28 cellular contexts compared by ENCODE assay signal in genomic region chr1:228383773-228384172, GRCh38. TPM values are rescaled to one million over a fixed set of nuclear protein-coding genes. Genes with fewer than 3 reads are reported as not detected.
"Had no signal": no experiment of that assay in that cellular context is flagged by ENCODE, and none has a peak within 500 bp of the region (broad histone marks: within the 10 kb centered on the region; RNA-seq: fewer than 3 reads in every experiment).

No MANE protein-coding gene starts in this region.

- H3K27ac ChIP-seq: stomach, suprapubic skin, testis, thoracic aorta, thyroid gland, tibial artery, tibial nerve, transverse colon, upper lobe of left lung, upper lobe of right lung, uterus, vagina had no signal

- H3K27me3 ChIP-seq: suprapubic skin, testis, thyroid gland, tibial nerve, upper lobe of left lung, upper lobe of right lung, uterus, vagina had no signal

- H3K36me3 ChIP-seq: stomach, suprapubic skin, thoracic aorta, thyroid gland, tibial artery, tibial nerve, transverse colon, upper lobe of left lung, upper lobe of right lung, uterus, vagina had no signal

- DNase-seq: stimulated activated CD4-positive, alpha-beta T cell treated with anti-CD3 and anti-CD28 coated beads, Interleukin-2, amount 100 ng/mL, for 48 hours; stimulated activated CD4-positive, alpha-beta T cell treated with anti-CD3 and anti-CD28 coated beads, Interleukin-4, amount 100 ng/mL, for 1 hour; stimulated activated CD4-positive, alpha-beta T cell treated with anti-CD3 and anti-CD28 coated beads, Interleukin-4, amount 100 ng/mL, for 24 hours; stimulated activated CD4-positive, alpha-beta T cell treated with anti-CD3 and anti-CD28 coated beads, Interleukin-4, amount 100 ng/mL, for 4 hours; stimulated activated CD8-positive, alpha-beta memory T cell treated with anti-CD3 and anti-CD28 coated beads, Interleukin-4, amount 100 ng/mL, for 48 hours; stimulated activated naive B cell treated with anti-CD40 and anti-IgM and Interleukin-4, amounts not matched to agents 10 μg/mL and 1 μg/mL and 100 μg/mL, for 72 hours; stimulated activated naive CD4-positive, alpha-beta T cell; stimulated activated naive CD4-positive, alpha-beta T cell treated with Interleukin-2 at 50 U/mL for 16 hours; stimulated activated naive CD8-positive, alpha-beta T cell treated with anti-CD3 and anti-CD28 coated beads, Interleukin-15, amount 100 ng/mL, for 72 hours; stimulated activated naive CD8-positive, alpha-beta T cell treated with anti-CD3 and anti-CD28 coated beads, Interleukin-15, Interleukin-2, amounts not matched to agents 100 U/mL and 50 U/mL, for 24 hours; stomach; substantia nigra; testis; thyroid gland; transverse colon; trophoblast cell; upper lobe of left lung; uterus had no signal

- H3K4me3 ChIP-seq: stomach, suprapubic skin, testis, thoracic aorta, thyroid gland, tibial artery, tibial nerve, transverse colon, upper lobe of left lung, upper lobe of right lung, uterus, vagina had no signal

- H3K9me3 ChIP-seq: stomach, suprapubic skin, testis, thoracic aorta, thyroid gland, tibial artery, tibial nerve, transverse colon, upper lobe of left lung, upper lobe of right lung, uterus, vagina had no signal

- FAIRE-seq: urothelium cell line had no signal

- ATAC-seq: stimulated activated effector memory CD8-positive, alpha-beta T cell treated with anti-CD3 and anti-CD28 coated beads, Interleukin-12 subunit alpha, Interleukin-12 subunit beta, amount 100 ng/mL, for 72 hours; stimulated activated memory B cell treated with anti-CD40 and anti-IgM and Interleukin-4, amounts not matched to agents 10 μg/mL and 1 μg/mL and 100 μg/mL, for 72 hours; stimulated activated naive B cell treated with anti-CD40 and anti-IgM and Interleukin-4, amounts not matched to agents 10 μg/mL and 1 μg/mL and 100 μg/mL, for 72 hours; stimulated activated naive CD8-positive, alpha-beta T cell treated with anti-CD3 and anti-CD28 coated beads, Interleukin-15, amount 100 ng/mL, for 72 hours; stimulated activated naive CD8-positive, alpha-beta T cell treated with anti-CD3 and anti-CD28 coated beads, Interleukin-15, Interleukin-2, amounts not matched to agents 100 U/mL and 50 U/mL, for 24 hours; upper lobe of right lung had no signal

- H3K4me1 ChIP-seq: testis, upper lobe of right lung, uterus had no signal

RNA-seq across cellular contexts. Expression of gene TRIM17, which starts 32.9 kb away (rescaled TPM):
- total RNA-seq: subcutaneous adipose tissue, transverse colon had no signal
